In genomic region chr12:111360325-111360930, GRCh38 we compare ENCODE assay signal across 1 cellular context.
TF ChIP-seq lines count a peak whose summit lies in the region.

No MANE protein-coding gene starts in this region.

TF ChIP-seq in IMR-90, 13 proteins besides CTCF, POLR2A, EP300 and RAD21:
- TF ChIP-seq SMC3 (IDR thresholded peaks at IDR 0.05; ENCODE audit: low read depth, low read length) = no peak
